ENCODE assay signal across 12 cellular contexts in genomic region chr13:114032121-114032799, GRCh38. TPM values are rescaled to one million over a fixed set of nuclear protein-coding genes. Genes with fewer than 3 reads are reported as not detected.
DNase-seq lines count a peak whose midpoint lies in the region; FAIRE-seq and TF ChIP-seq lines count a peak whose summit lies in the region.
"Had no signal": no experiment of that assay in that cellular context is flagged by ENCODE, and none has a peak within 500 bp of the region (broad histone marks: within the 10 kb centered on the region; RNA-seq: fewer than 3 reads in every experiment).

No MANE protein-coding gene starts in this region.

- CTCF ChIA-PET in GM10248 (lab: Yijun Ruan, JAX) = no interaction called here

- TF ChIP-seq CTCF in nephron (IDR thresholded peaks at IDR 0.05; ENCODE audit: unreplicated experiment in 3 of 3) (no peak), GM10248 (IDR thresholded peaks at IDR 0.05; ENCODE audit: control extremely low read depth, extremely low read depth, low read depth, missing control alignments) (no peak)

- H3K27ac Mint-ChIP-seq in IgD-negative memory B cell = peak overlapping the region in 2 of 3 donors; percentile 12 to 45
- peak overlapping the region; percentile 81 to 88 (median 81) for H3K27ac Mint-ChIP-seq in nephron
- H3K27ac Mint-ChIP-seq: activated naive CD4-positive, alpha-beta T cell treated with anti-CD3 and anti-CD28 coated beads, Interleukin-2, amount 10 ng/mL, durations not matched to agents 7 days and 5 days had no signal

- POLR2A ChIA-PET in GM10248 (lab: Yijun Ruan, JAX) = no interaction called here

- no peaks in the 10 kb centered on the region for H3K36me3 Mint-ChIP-seq in IgD-negative memory B cell
- H3K36me3 Mint-ChIP-seq in nephron (ENCODE audit: low read depth) = peaks cover 8% of the 10 kb centered on the region

- peak; percentile 79 for DNase-seq in A172 (ENCODE audit: low spot score)
- DNase-seq in NOMO-1 (lab: John Stamatoyannopoulos, UW; ENCODE audit: unreplicated experiment in 2 of 2) = no peak
- DNase-seq in foreskin melanocyte = no peak
- DNase-seq in GM10248 (ENCODE audit: extremely low spot score) = no peak
- DNase-seq in HuH-7.5 (ENCODE audit: low spot score) = no peak
- DNase-seq: activated CD4-positive, alpha-beta T cell treated with anti-CD3 and anti-CD28 coated beads for 1 hour; activated naive CD4-positive, alpha-beta T cell treated with anti-CD3 and anti-CD28 coated beads, Interleukin-2, amount 10 ng/mL, durations not matched to agents 7 days and 5 days; esophagus squamous epithelium; NCI-H1105 treated with DMSO at 0.1 percent for 48 hours had no signal

- H3K4me3 Mint-ChIP-seq in IgD-negative memory B cell (no peak overlapping the region), nephron (no peak overlapping the region)
- H3K4me3 Mint-ChIP-seq: activated naive CD4-positive, alpha-beta T cell treated with anti-CD3 and anti-CD28 coated beads, Interleukin-2, amount 10 ng/mL, durations not matched to agents 7 days and 5 days had no signal

- H3K4me1 Mint-ChIP-seq in IgD-negative memory B cell (peaks cover 7 to 27% (median 16%) of the 10 kb centered on the region in 3 donors), nephron (peaks cover 54% of the 10 kb centered on the region)
- H3K4me1 Mint-ChIP-seq: activated naive CD4-positive, alpha-beta T cell treated with anti-CD3 and anti-CD28 coated beads, Interleukin-2, amount 10 ng/mL, durations not matched to agents 7 days and 5 days had no signal

- H3K9me3 Mint-ChIP-seq in IgD-negative memory B cell (no peaks in the 10 kb centered on the region), nephron (no peaks in the 10 kb centered on the region)

- FAIRE-seq in endometrium (lab: Jason Lieb, UNC) = peak; percentile 21

- H3K27me3 Mint-ChIP-seq in IgD-negative memory B cell = no peaks in the 10 kb centered on the region
- peaks cover 3% of the 10 kb centered on the region for H3K27me3 Mint-ChIP-seq in nephron (ENCODE audit: low read depth)
- H3K27me3 Mint-ChIP-seq: activated naive CD4-positive, alpha-beta T cell treated with anti-CD3 and anti-CD28 coated beads, Interleukin-2, amount 10 ng/mL, durations not matched to agents 7 days and 5 days had no signal

RNA-seq across cellular contexts. Expression of gene C13orf46, which starts 58.4 kb away (rescaled TPM):
- total RNA-seq in A172 (2014; rRNA removed; shearing (Covaris generic)) = 0.02 and 0.12 TPM in 2 replicates
- 1.1 TPM for polyA plus RNA-seq in IgD-negative memory B cell
- total RNA-seq: esophagus squamous epithelium had no signal
